ENCODE assay signal across 16 cellular contexts in the genomic region with DNA sequence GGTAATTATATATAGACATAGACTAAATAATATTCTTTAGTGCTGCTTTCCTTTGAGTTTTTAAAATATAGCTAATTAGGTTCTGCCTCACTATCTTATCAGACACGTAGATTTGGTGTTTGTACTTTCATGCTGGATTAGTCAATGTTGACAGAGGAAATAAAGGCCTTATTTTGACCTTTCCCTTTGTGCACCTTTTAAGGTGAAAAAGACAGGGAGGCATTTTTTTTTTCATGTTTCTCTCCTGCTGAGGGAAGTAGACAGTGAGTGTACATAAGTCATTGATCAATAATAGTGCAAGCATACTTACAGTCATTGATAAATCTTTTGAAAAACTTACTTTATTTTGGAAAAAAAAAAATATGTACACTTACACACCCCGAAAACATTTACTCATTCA.
DNase-seq lines count a peak whose midpoint lies in the region; ATAC-seq, FAIRE-seq and TF ChIP-seq lines count a peak whose summit lies in the region.
"Had no signal": no experiment of that assay in that cellular context is flagged by ENCODE, and none has a peak within 500 bp of the region (broad histone marks: within the 10 kb centered on the region; RNA-seq: fewer than 3 reads in every experiment).

No MANE protein-coding gene starts in this region.

- H3K4me3 ChIP-seq in HepG2 (replicated peaks in 1 of 3; ENCODE audit: insufficient read depth in 1 of 3, low read depth in 2 of 3, low read length in 3 of 3), result no peak overlapping the region
- H3K4me3 ChIP-seq in right lobe of liver, result no peak overlapping the region
- H3K4me3 ChIP-seq in RWPE2 (ENCODE audit: severe bottlenecking), result no peak overlapping the region
- H3K4me3 ChIP-seq in endodermal cell (ENCODE audit: low read length), result peak overlapping the region; percentile 47
- no peak overlapping the region for H3K4me3 ChIP-seq in stomach
- H3K4me3 ChIP-seq: GM23248 had no signal

- WGBS in HepG2 (ENCODE audit: low lambda C conversion rate), result 5% methylated on average over 2 of the region's 2 CpGs
- WGBS in right lobe of liver (ENCODE audit: insufficient coverage, low coverage, low lambda C conversion rate, missing lambda C conversion rate), result 24% methylated on average over 2 of the region's 2 CpGs
- 64% methylated on average over 2 of the region's 2 CpGs; no CpG with 5 or more reads in 1 of the 2 experiments for WGBS in endodermal cell (ENCODE audit: insufficient coverage in 1 of 2, insufficient read length in 1 of 2), 2 experiments
- WGBS in stomach, 5 donors, result 24 to 44% (median 30%) methylated on average over 2 of the region's 2 CpGs

- no peaks in the 10 kb centered on the region for H4K20me1 ChIP-seq in HepG2 (ENCODE audit: insufficient read depth, low read length)

- H3K27ac Mint-ChIP-seq in endodermal cell, result no peak overlapping the region
- H3K27ac Mint-ChIP-seq: B cell; CD4-positive, alpha-beta T cell; IgD-negative memory B cell had no signal

- no peaks in the 10 kb centered on the region for H3K9me3 Mint-ChIP-seq in endodermal cell

- no peak overlapping the region for H2AFZ ChIP-seq in HepG2 (ENCODE audit: low read length)
- H2AFZ ChIP-seq: GM23248 had no signal

- CTCF ChIA-PET in HepG2 (lab: Yijun Ruan, JAX; ENCODE audit: low intra/inter-chr PET ratio, low total read pairs), result no interaction called here

- H3K27me3 Mint-ChIP-seq in endodermal cell (ENCODE audit: insufficient read depth), result no peaks in the 10 kb centered on the region
- H3K27me3 Mint-ChIP-seq: B cell; CD4-positive, alpha-beta T cell; IgD-negative memory B cell had no signal

- intact Hi-C loops in HepG2 (cut with micrococcal nuclease; ENCODE audit: unreplicated experiment), result no loop called here
- intact Hi-C loops in right lobe of liver (cut with DNase I), result no loop called here
- intact Hi-C loops in stomach (cut with DNase I; ENCODE audit: low total_unique reads), result no loop called here

- H3K9me3 ChIP-seq in HepG2 (ENCODE audit: low read length), result 0 out of 2 replicates have a peak, but pooled peaks cover 4% of the 10 kb centered on the region
- H3K9me3 ChIP-seq in right lobe of liver, result no peaks in the 10 kb centered on the region
- H3K9me3 ChIP-seq in RWPE2 (ENCODE audit: severe bottlenecking), result no peaks in the 10 kb centered on the region
- H3K9me3 ChIP-seq in endodermal cell (ENCODE audit: control insufficient read depth, low read length), result no peaks in the 10 kb centered on the region
- H3K9me3 ChIP-seq in stomach, result no peaks in the 10 kb centered on the region

- FAIRE-seq in HepG2 (lab: Jason Lieb, UNC), result peak; percentile 28

- DNase-seq in HepG2 (ENCODE audit: low spot score) (peak; percentile 76), right lobe of liver (no peak), RWPE2 (ENCODE audit: low spot score) (no peak), endodermal cell (no peak), stomach (no peak), DMS114 treated with DMSO at 0.1 percent for 48 hours (lab: John Stamatoyannopoulos, UW; ENCODE audit: unreplicated experiment) (no peak)
- no peak for DNase-seq in stimulated activated CD4-positive, alpha-beta T cell treated with anti-CD3 and anti-CD28 coated beads, Interleukin-4, amount 100 ng/mL, for 1 hour
- DNase-seq: C1 segment of cervical spinal cord; CD4-positive, alpha-beta T cell; DMS153; GF-D8; GM23248; H7 had no signal

- no peak overlapping the region for H3K4me3 Mint-ChIP-seq in endodermal cell
- H3K4me3 Mint-ChIP-seq: B cell; CD4-positive, alpha-beta T cell; IgD-negative memory B cell had no signal

- TF ChIP-seq EP300 in HepG2 (IDR thresholded peaks at IDR 0.05; ENCODE audit: low read depth in 2 of 2, low read length in 2 of 2), result peak in 1 of 2 experiments; percentile 95; a peak in 2 of 4 replicates
- no peak for TF ChIP-seq EP300 in HepG2 (CRISPR knock-in tag; IDR thresholded peaks at IDR 0.05; ENCODE audit: borderline replicate concordance)
- TF ChIP-seq EP300 in stomach (IDR thresholded peaks at IDR 0.05), result no peak

- no peak overlapping the region for H3K9ac ChIP-seq in HepG2 (ENCODE audit: insufficient read depth, low read depth, low read length)
- H3K9ac ChIP-seq in endodermal cell (ENCODE audit: extremely low read depth, low read length, poor library complexity, severe bottlenecking), result no peak overlapping the region
- H3K9ac ChIP-seq: GM23248 had no signal

- no TSS peak for BruUV-seq in HepG2 (replicated peaks; lab: Mats Ljungman, UMichigan)

- H3K4me1 ChIP-seq in HepG2 (ENCODE audit: insufficient read depth, low read length) (peaks cover 47% of the 10 kb centered on the region), right lobe of liver (no peaks in the 10 kb centered on the region), RWPE2 (ENCODE audit: insufficient read depth, poor library complexity, severe bottlenecking) (peaks cover 14% of the 10 kb centered on the region), endodermal cell (ENCODE audit: control insufficient read depth, insufficient read depth, low read length) (peaks cover 3% of the 10 kb centered on the region), stomach (peaks cover 0 to 6% (median 0%) of the 10 kb centered on the region in 4 donors)

- no peaks in the 10 kb centered on the region for H3K36me3 Mint-ChIP-seq in endodermal cell (ENCODE audit: low read depth)
- H3K36me3 Mint-ChIP-seq: IgD-negative memory B cell had no signal

- POLR2A ChIA-PET in HepG2 (lab: Yijun Ruan, JAX), result interaction anchor here (0.9 to 1.1 kb wide), 2 partner anchors 8 kb away, joined by 3 read pairs; no protein-coding TSS in a partner anchor

- peaks cover 12% of the 10 kb centered on the region for H3K4me1 Mint-ChIP-seq in endodermal cell
- H3K4me1 Mint-ChIP-seq: B cell, IgD-negative memory B cell had no signal

- in situ Hi-C loops in HepG2 (cut with HindIII; ENCODE audit: extremely low pct_ligation_motif_present, low pct_unique_long_range_greater_than_20kb), result no loop called here

- H3K4me2 ChIP-seq in HepG2 (ENCODE audit: low read depth, low read length), result peak overlapping the region; percentile 32; the same call in 1 of the 2 replicates

- no peaks in the 10 kb centered on the region for H3K27me3 ChIP-seq in HepG2 (ENCODE audit: control insufficient read depth in 1 of 2, insufficient read depth in 2 of 2, low read length in 2 of 2)
- no peaks in the 10 kb centered on the region for H3K27me3 ChIP-seq in right lobe of liver
- H3K27me3 ChIP-seq in RWPE2 (ENCODE audit: insufficient read depth, poor library complexity, severe bottlenecking), result no peaks in the 10 kb centered on the region
- H3K27me3 ChIP-seq in endodermal cell (ENCODE audit: control insufficient read depth, insufficient read depth, low read length, poor library complexity, severe bottlenecking), result no peaks in the 10 kb centered on the region
- H3K27me3 ChIP-seq in stomach, result no peaks in the 10 kb centered on the region

- no peak for TF ChIP-seq RAD21 in HepG2 (CRISPR knock-in tag; IDR thresholded peaks at IDR 0.05)

- TF ChIP-seq POLR2A in HepG2 (IDR thresholded peaks at IDR 0.05; ENCODE audit: insufficient read depth in 1 of 2, low read depth in 2 of 2, low read length in 2 of 2) (no peak), right lobe of liver (IDR thresholded peaks at IDR 0.05) (no peak), stomach (IDR thresholded peaks at IDR 0.05) (no peak)

- no peaks in the 10 kb centered on the region for H3K36me3 ChIP-seq in HepG2 (replicated peaks in 1 of 2; ENCODE audit: control insufficient read depth in 1 of 2, insufficient read depth in 2 of 2, low read length in 2 of 2)
- H3K36me3 ChIP-seq in right lobe of liver, result no peaks in the 10 kb centered on the region
- H3K36me3 ChIP-seq in RWPE2 (ENCODE audit: low read depth), result no peaks in the 10 kb centered on the region
- no peaks in the 10 kb centered on the region for H3K36me3 ChIP-seq in endodermal cell (ENCODE audit: control insufficient read depth, insufficient read depth, low read length)
- H3K36me3 ChIP-seq in stomach, result no peaks in the 10 kb centered on the region

- TF ChIP-seq CTCF in HepG2 (CRISPR knock-in tag; IDR thresholded peaks at IDR 0.05) (no peak), right lobe of liver (IDR thresholded peaks at IDR 0.05) (no peak), RWPE2 (IDR thresholded peaks at IDR 0.05; ENCODE audit: poor library complexity, severe bottlenecking) (no peak), endodermal cell (conservative IDR thresholded peaks at IDR 0.05) (no peak), stomach (IDR thresholded peaks at IDR 0.05) (no peak)

- H3K27ac ChIP-seq in HepG2 (ENCODE audit: extremely low read length, insufficient read depth, low read length) (peak overlapping the region; percentile 26), right lobe of liver (no peak overlapping the region), RWPE2 (ENCODE audit: poor library complexity, severe bottlenecking) (peak overlapping the region; percentile 27), endodermal cell (ENCODE audit: low read depth, low read length) (no peak overlapping the region), stomach (peak overlapping the region in 4 of 5 donors; percentile 6 to 29 (median 18))
- H3K27ac ChIP-seq: GM23248 had no signal

- H3K79me2 ChIP-seq in HepG2 (ENCODE audit: insufficient read depth, low read length), result no peaks in the 10 kb centered on the region

- ATAC-seq in HepG2 (peak; percentile 81), right lobe of liver (no peak), RWPE2 (ENCODE audit: low read depth) (peak; percentile 74), HG02642 (IDR thresholded peaks at IDR 0.05; ENCODE audit: poor library complexity, unreplicated experiment) (no peak)

TF ChIP-seq in HepG2, 621 proteins besides CTCF, POLR2A, EP300 and RAD21 (continues in another document):
- TF ChIP-seq ZNF552 (CRISPR knock-in tag; IDR thresholded peaks at IDR 0.05; ENCODE audit: borderline replicate concordance), result no peak
- TF ChIP-seq FOXK1 (CRISPR knock-in tag; IDR thresholded peaks at IDR 0.05; ENCODE audit: borderline replicate concordance, low read depth), result peak; percentile 53; the same call in 1 of the 2 replicates
- TF ChIP-seq CREB1 (IDR thresholded peaks at IDR 0.05), result no peak
- TF ChIP-seq CREB1 (CRISPR knock-in tag; IDR thresholded peaks at IDR 0.05), result peak; percentile 32; the same call in 1 of the 2 replicates
- no peak for TF ChIP-seq DR1 (CRISPR knock-in tag; IDR thresholded peaks at IDR 0.05)
- TF ChIP-seq, protein P1, sequence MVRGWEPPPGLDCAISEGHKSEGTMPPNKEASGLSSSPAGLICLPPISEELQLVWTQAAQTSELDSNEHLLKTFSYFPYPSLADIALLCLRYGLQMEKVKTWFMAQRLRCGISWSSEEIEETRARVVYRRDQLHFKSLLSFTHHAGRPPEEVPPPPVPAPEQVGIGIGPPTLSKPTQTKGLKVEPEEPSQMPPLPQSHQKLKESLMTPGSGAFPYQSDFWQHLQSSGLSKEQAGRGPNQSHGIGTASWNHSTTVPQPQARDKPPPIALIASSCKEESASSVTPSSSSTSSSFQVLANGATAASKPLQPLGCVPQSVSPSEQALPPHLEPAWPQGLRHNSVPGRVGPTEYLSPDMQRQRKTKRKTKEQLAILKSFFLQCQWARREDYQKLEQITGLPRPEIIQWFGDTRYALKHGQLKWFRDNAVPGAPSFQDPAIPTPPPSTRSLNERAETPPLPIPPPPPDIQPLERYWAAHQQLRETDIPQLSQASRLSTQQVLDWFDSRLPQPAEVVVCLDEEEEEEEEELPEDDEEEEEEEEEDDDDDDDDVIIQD (CRISPR knock-in tag; IDR thresholded peaks at IDR 0.05; ENCODE audit: low read depth), result peak; percentile 66; the same call in 1 of the 2 replicates
- no peak for TF ChIP-seq PHB2 (IDR thresholded peaks at IDR 0.05; ENCODE audit: partially characterized antibody)

Comparison
In these comparisons a context has a peak if more than half of its experiments do, and no peak if none do; other contexts are left out.
1. ATAC-seq: peak in HepG2 (single experiment) and RWPE2 (single experiment); none in right lobe of liver (0 of 4) and HG02642 (single experiment).
2. H3K27ac ChIP-seq: peak in HepG2 (single experiment), RWPE2 (single experiment) and stomach (4 of 5); none in right lobe of liver (0 of 3) and endodermal cell (single experiment).